In the genomic region with DNA sequence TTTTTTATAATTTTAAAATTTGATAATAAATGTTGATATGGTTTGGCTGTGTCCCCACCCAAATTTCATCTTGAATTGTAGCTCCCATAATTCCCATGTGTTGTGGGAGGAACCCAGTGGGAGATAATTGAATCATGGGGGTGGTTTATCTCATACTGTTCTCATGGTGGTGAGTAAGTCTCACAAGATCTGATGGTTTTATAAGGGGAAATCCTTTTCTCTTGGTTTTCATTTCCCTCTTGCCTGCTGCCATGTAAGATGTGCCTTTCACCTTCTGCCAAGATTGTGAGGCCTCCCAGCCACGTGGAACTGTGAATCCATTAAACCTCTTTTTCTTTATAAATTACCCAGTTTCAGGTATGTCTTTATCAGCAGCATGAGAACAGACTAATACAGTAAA, we compare ENCODE assay signal across 7 cellular contexts.
A peak's percentile ranks its signal among the peaks of the same experiment; 100 is the strongest.
DNase-seq lines count a peak whose midpoint lies in the region; ATAC-seq and TF ChIP-seq lines count a peak whose summit lies in the region.
"Not testable (repeated sequence)": the region's sequence is repeated elsewhere in the genome, so short reads cannot be mapped to it uniquely, and the experiment has no call there.

No MANE protein-coding gene starts in this region.

- peaks cover 32% of the 10 kb centered on the region for H3K4me1 Mint-ChIP-seq in activated CD4-positive, alpha-beta memory T cell treated with anti-CD3 and anti-CD28 coated beads for 36 hours (ENCODE audit: low read depth)
- peaks cover 36% of the 10 kb centered on the region for H3K4me1 Mint-ChIP-seq in activated T-helper 17 cell treated with anti-CD3 and anti-CD28 coated beads, Interleukin-2, amount 50 U/mL, for 72 hours
- peaks cover 63% of the 10 kb centered on the region for H3K4me1 Mint-ChIP-seq in activated naive CD4-positive, alpha-beta T cell treated with anti-CD3 and anti-CD28 coated beads, Interleukin-2, amount 50 U/mL, for 24 hours
- peaks cover 21% of the 10 kb centered on the region for H3K4me1 Mint-ChIP-seq in activated naive CD8-positive, alpha-beta T cell treated with anti-CD3 and anti-CD28 coated beads for 36 hours
- H3K4me1 Mint-ChIP-seq in endothelial cell (ENCODE audit: unreplicated experiment); stimulated activated naive B cell treated with anti-CD40 and anti-IgM and Interleukin-4, amounts not matched to agents 10 μg/mL and 1 μg/mL and 100 μg/mL, for 72 hours: not testable (repeated sequence)

- peaks cover 89% of the 10 kb centered on the region for H3K36me3 ChIP-seq in BLaER1

- CTCF ChIA-PET in activated CD4-positive, alpha-beta memory T cell treated with anti-CD3 and anti-CD28 coated beads for 36 hours (lab: Charles Lee), result not testable (repeated sequence)

- H3K4me1 ChIP-seq in BLaER1, result not testable (repeated sequence)

- not testable (repeated sequence) for H3K4me2 ChIP-seq in BLaER1

- intact Hi-C loops in activated CD4-positive, alpha-beta memory T cell treated with anti-CD3 and anti-CD28 coated beads for 36 hours (cut with micrococcal nuclease), result loop anchor here (5.0 kb wide), 1 partner anchor 33 kb away; no protein-coding TSS in a partner anchor

- peak; percentile 60 for ATAC-seq in activated T-helper 17 cell treated with anti-CD3 and anti-CD28 coated beads, Interleukin-2, amount 50 U/mL, for 72 hours (replicated peaks)
- not testable (repeated sequence) for ATAC-seq in stimulated activated naive B cell treated with anti-CD40 and anti-IgM and Interleukin-4, amounts not matched to agents 10 μg/mL and 1 μg/mL and 100 μg/mL, for 72 hours (replicated peaks)

- H3K4me3 Mint-ChIP-seq in activated CD4-positive, alpha-beta memory T cell treated with anti-CD3 and anti-CD28 coated beads for 36 hours; activated naive CD4-positive, alpha-beta T cell treated with anti-CD3 and anti-CD28 coated beads, Interleukin-2, amount 50 U/mL, for 24 hours; activated naive CD8-positive, alpha-beta T cell treated with anti-CD3 and anti-CD28 coated beads for 36 hours; stimulated activated naive B cell treated with anti-CD40 and anti-IgM and Interleukin-4, amounts not matched to agents 10 μg/mL and 1 μg/mL and 100 μg/mL, for 72 hours: not testable (repeated sequence)
- H3K4me3 Mint-ChIP-seq in activated T-helper 17 cell treated with anti-CD3 and anti-CD28 coated beads, Interleukin-2, amount 50 U/mL, for 72 hours, result peak overlapping the region; percentile 21
- peak overlapping the region; percentile 81 for H3K4me3 Mint-ChIP-seq in endothelial cell (ENCODE audit: unreplicated experiment)

- not testable (repeated sequence) for H3K27ac ChIP-seq in BLaER1

- H3K27me3 Mint-ChIP-seq in activated CD4-positive, alpha-beta memory T cell treated with anti-CD3 and anti-CD28 coated beads for 36 hours; activated T-helper 17 cell treated with anti-CD3 and anti-CD28 coated beads, Interleukin-2, amount 50 U/mL, for 72 hours; activated naive CD4-positive, alpha-beta T cell treated with anti-CD3 and anti-CD28 coated beads, Interleukin-2, amount 50 U/mL, for 24 hours; activated naive CD8-positive, alpha-beta T cell treated with anti-CD3 and anti-CD28 coated beads for 36 hours; endothelial cell (ENCODE audit: unreplicated experiment); stimulated activated naive B cell treated with anti-CD40 and anti-IgM and Interleukin-4, amounts not matched to agents 10 μg/mL and 1 μg/mL and 100 μg/mL, for 72 hours: not testable (repeated sequence)

- not testable (repeated sequence) for H3K9ac ChIP-seq in BLaER1

- 0 out of 2 replicates have a peak overlapping the region, but pooled peaks have one; percentile 38 for H3K4me3 ChIP-seq in BLaER1

- H4K20me1 ChIP-seq in BLaER1, result peaks cover 40% of the 10 kb centered on the region

- POLR2A ChIA-PET in activated CD4-positive, alpha-beta memory T cell treated with anti-CD3 and anti-CD28 coated beads for 36 hours (lab: Charles Lee), result not testable (repeated sequence)

- not testable (repeated sequence) for DNase-seq in activated CD4-positive, alpha-beta memory T cell treated with anti-CD3 and anti-CD28 coated beads for 36 hours; activated naive CD8-positive, alpha-beta T cell treated with anti-CD3 and anti-CD28 coated beads for 36 hours; endothelial cell (ENCODE audit: low spot score); stimulated activated naive B cell treated with anti-CD40 and anti-IgM and Interleukin-4, amounts not matched to agents 10 μg/mL and 1 μg/mL and 100 μg/mL, for 72 hours

- H3K9me3 ChIP-seq in BLaER1, result peaks cover 78% of the 10 kb centered on the region

- H3K27me3 ChIP-seq in BLaER1, result not testable (repeated sequence)

- peaks cover 73% of the 10 kb centered on the region for H3K36me3 Mint-ChIP-seq in activated CD4-positive, alpha-beta memory T cell treated with anti-CD3 and anti-CD28 coated beads for 36 hours
- H3K36me3 Mint-ChIP-seq in activated T-helper 17 cell treated with anti-CD3 and anti-CD28 coated beads, Interleukin-2, amount 50 U/mL, for 72 hours (ENCODE audit: low read depth), result peaks cover 94% of the 10 kb centered on the region
- peaks cover 59% of the 10 kb centered on the region for H3K36me3 Mint-ChIP-seq in activated naive CD4-positive, alpha-beta T cell treated with anti-CD3 and anti-CD28 coated beads, Interleukin-2, amount 50 U/mL, for 24 hours
- H3K36me3 Mint-ChIP-seq in activated naive CD8-positive, alpha-beta T cell treated with anti-CD3 and anti-CD28 coated beads for 36 hours, result peaks cover 80% of the 10 kb centered on the region
- peaks cover 56% of the 10 kb centered on the region for H3K36me3 Mint-ChIP-seq in endothelial cell (ENCODE audit: low read depth, unreplicated experiment)
- peaks cover 55 to 75% of the 10 kb centered on the region in 2 donors for H3K36me3 Mint-ChIP-seq in stimulated activated naive B cell treated with anti-CD40 and anti-IgM and Interleukin-4, amounts not matched to agents 10 μg/mL and 1 μg/mL and 100 μg/mL, for 72 hours

- not testable (repeated sequence) for TF ChIP-seq CTCF in endothelial cell (IDR thresholded peaks at IDR 0.05; ENCODE audit: unreplicated experiment)

- H3K9me3 Mint-ChIP-seq in activated CD4-positive, alpha-beta memory T cell treated with anti-CD3 and anti-CD28 coated beads for 36 hours, result peaks cover 40% of the 10 kb centered on the region
- H3K9me3 Mint-ChIP-seq in activated T-helper 17 cell treated with anti-CD3 and anti-CD28 coated beads, Interleukin-2, amount 50 U/mL, for 72 hours; activated naive CD4-positive, alpha-beta T cell treated with anti-CD3 and anti-CD28 coated beads, Interleukin-2, amount 50 U/mL, for 24 hours; endothelial cell (ENCODE audit: unreplicated experiment): not testable (repeated sequence)
- peaks cover 28% of the 10 kb centered on the region for H3K9me3 Mint-ChIP-seq in activated naive CD8-positive, alpha-beta T cell treated with anti-CD3 and anti-CD28 coated beads for 36 hours
- H3K9me3 Mint-ChIP-seq in stimulated activated naive B cell treated with anti-CD40 and anti-IgM and Interleukin-4, amounts not matched to agents 10 μg/mL and 1 μg/mL and 100 μg/mL, for 72 hours, result peaks cover 20 to 21% of the 10 kb centered on the region in 2 donors

- H3K27ac Mint-ChIP-seq in activated CD4-positive, alpha-beta memory T cell treated with anti-CD3 and anti-CD28 coated beads for 36 hours, result peak overlapping the region; percentile 18
- peak overlapping the region; percentile 16 for H3K27ac Mint-ChIP-seq in activated T-helper 17 cell treated with anti-CD3 and anti-CD28 coated beads, Interleukin-2, amount 50 U/mL, for 72 hours
- H3K27ac Mint-ChIP-seq in activated naive CD4-positive, alpha-beta T cell treated with anti-CD3 and anti-CD28 coated beads, Interleukin-2, amount 50 U/mL, for 24 hours, result peak overlapping the region; percentile 41
- peak overlapping the region; percentile 6 for H3K27ac Mint-ChIP-seq in activated naive CD8-positive, alpha-beta T cell treated with anti-CD3 and anti-CD28 coated beads for 36 hours
- H3K27ac Mint-ChIP-seq in endothelial cell (ENCODE audit: unreplicated experiment), result not testable (repeated sequence)
- peak overlapping the region; percentile 37 for H3K27ac Mint-ChIP-seq in stimulated activated naive B cell treated with anti-CD40 and anti-IgM and Interleukin-4, amounts not matched to agents 10 μg/mL and 1 μg/mL and 100 μg/mL, for 72 hours
